In genomic region chrX:136219893-136220292, GRCh38 we compare ENCODE assay signal across 27 cellular contexts. TPM values are rescaled to one million over a fixed set of nuclear protein-coding genes. Genes with fewer than 3 reads are reported as not detected.
A peak's percentile ranks its signal among the peaks of the same experiment; 100 is the strongest.
DNase-seq lines count a peak whose midpoint lies in the region; ATAC-seq and TF ChIP-seq lines count a peak whose summit lies in the region.
"Had no signal": no experiment of that assay in that cellular context is flagged by ENCODE, and none has a peak within 500 bp of the region (broad histone marks: within the 10 kb centered on the region; RNA-seq: fewer than 3 reads in every experiment).

No MANE protein-coding gene starts in this region.

- peaks cover 3 to 6% of the 10 kb centered on the region in 2 experiments for H3K4me1 ChIP-seq in trophoblast cell (ENCODE audit: control insufficient read depth in 1 of 2, insufficient read depth in 2 of 2, low read length in 2 of 2)
- no peaks in the 10 kb centered on the region for H3K4me1 ChIP-seq in CD8-positive, alpha-beta T cell (ENCODE audit: insufficient read depth, low read length)

- no peak overlapping the region for H2AFZ ChIP-seq in trophoblast cell (ENCODE audit: insufficient read depth, low read length, poor library complexity)

- no CpG with 5 or more reads among the region's 5 CpGs for WGBS in trophoblast cell (ENCODE audit: extremely low coverage, insufficient coverage, insufficient read length)

- H3K9me3 Mint-ChIP-seq in stimulated activated memory B cell treated with anti-CD40 and anti-IgM and Interleukin-4, amounts not matched to agents 10 μg/mL and 1 μg/mL and 100 μg/mL, for 72 hours: no peaks in the 10 kb centered on the region
- H3K9me3 Mint-ChIP-seq in CD8-positive, alpha-beta T cell: no peaks in the 10 kb centered on the region
- peaks cover 9% of the 10 kb centered on the region for H3K9me3 Mint-ChIP-seq in mesothelial cell of epicardium
- H3K9me3 Mint-ChIP-seq: CD8-positive, alpha-beta memory T cell; IgD-negative memory B cell had no signal

- H3K79me2 ChIP-seq in trophoblast cell (ENCODE audit: control insufficient read depth, insufficient read depth, low read length, poor library complexity): no peaks in the 10 kb centered on the region

- no peaks in the 10 kb centered on the region for H3K4me1 Mint-ChIP-seq in stimulated activated memory B cell treated with anti-CD40 and anti-IgM and Interleukin-4, amounts not matched to agents 10 μg/mL and 1 μg/mL and 100 μg/mL, for 72 hours
- H3K4me1 Mint-ChIP-seq in CD8-positive, alpha-beta T cell (ENCODE audit: low read depth): no peaks in the 10 kb centered on the region
- peaks cover under 1% of the 10 kb centered on the region for H3K4me1 Mint-ChIP-seq in mesothelial cell of epicardium
- H3K4me1 Mint-ChIP-seq: B cell; CD8-positive, alpha-beta memory T cell; IgD-negative memory B cell had no signal

- no peak overlapping the region for H3K14ac ChIP-seq in trophoblast cell (ENCODE audit: low read length)

- peaks cover 13% of the 10 kb centered on the region for H3K36me3 Mint-ChIP-seq in stimulated activated memory B cell treated with anti-CD40 and anti-IgM and Interleukin-4, amounts not matched to agents 10 μg/mL and 1 μg/mL and 100 μg/mL, for 72 hours
- H3K36me3 Mint-ChIP-seq in CD8-positive, alpha-beta T cell: peaks cover 63% of the 10 kb centered on the region
- H3K36me3 Mint-ChIP-seq in mesothelial cell of epicardium: peaks cover 27% of the 10 kb centered on the region

- H3K27ac ChIP-seq in trophoblast cell (ENCODE audit: low read depth, low read length) (no peak overlapping the region), dorsolateral prefrontal cortex (no peak overlapping the region)
- H3K27ac ChIP-seq in CD8-positive, alpha-beta T cell (ENCODE audit: low read depth, low read length): no peak overlapping the region
- H3K27ac ChIP-seq: C4-2B, KMS-11 had no signal

- no peaks in the 10 kb centered on the region for H3K27me3 ChIP-seq in trophoblast cell (ENCODE audit: insufficient read depth, low read length)
- H3K27me3 ChIP-seq in dorsolateral prefrontal cortex: peaks cover 0 to 48% (median 5%) of the 10 kb centered on the region in 45 donors
- no peaks in the 10 kb centered on the region for H3K27me3 ChIP-seq in CD8-positive, alpha-beta T cell (ENCODE audit: insufficient read depth, low read length)

- no peak overlapping the region for H4K12ac ChIP-seq in trophoblast cell (ENCODE audit: low read depth, low read length)

- no peaks in the 10 kb centered on the region for H3K27me3 Mint-ChIP-seq in stimulated activated memory B cell treated with anti-CD40 and anti-IgM and Interleukin-4, amounts not matched to agents 10 μg/mL and 1 μg/mL and 100 μg/mL, for 72 hours
- H3K27me3 Mint-ChIP-seq in CD8-positive, alpha-beta T cell (ENCODE audit: low read depth): no peaks in the 10 kb centered on the region
- no peaks in the 10 kb centered on the region for H3K27me3 Mint-ChIP-seq in mesothelial cell of epicardium (ENCODE audit: low read depth)
- H3K27me3 Mint-ChIP-seq: B cell; CD8-positive, alpha-beta memory T cell had no signal

- no peak for TF ChIP-seq CTCF in dorsolateral prefrontal cortex (IDR thresholded peaks at IDR 0.05 in 54 of 56, conservative IDR thresholded peaks at IDR 0.05 in 2 of 56; ENCODE audit: low read depth in 1 of 56, partially characterized antibody in 56 of 56)
- no peak for TF ChIP-seq CTCF in CD8-positive, alpha-beta T cell (IDR thresholded peaks at IDR 0.05)
- TF ChIP-seq CTCF in mesothelial cell of epicardium (IDR thresholded peaks at IDR 0.05; ENCODE audit: unreplicated experiment): no peak

- CTCF ChIA-PET in CD8-positive, alpha-beta T cell (lab: Charles Lee): interaction anchor here (1.2 kb wide), 1 partner anchor 192 kb away, joined by 3 read pairs; no protein-coding TSS in a partner anchor

- H3K9ac ChIP-seq in trophoblast cell (ENCODE audit: low read length): no peak overlapping the region
- H3K9ac ChIP-seq: KMS-11 had no signal

- no peak overlapping the region for H3K23ac ChIP-seq in trophoblast cell (ENCODE audit: low read length)

- H2AK5ac ChIP-seq in trophoblast cell (ENCODE audit: low read length): no peak overlapping the region

- intact Hi-C loops in dorsolateral prefrontal cortex (cut with DNase I): no loop called here
- intact Hi-C loops in CD8-positive, alpha-beta T cell (cut with DNase I, micrococcal nuclease): no loop called here

- H3K4me3 ChIP-seq in trophoblast cell (ENCODE audit: low read depth, low read length) (no peak overlapping the region), dorsolateral prefrontal cortex (no peak overlapping the region)
- no peak overlapping the region for H3K4me3 ChIP-seq in CD8-positive, alpha-beta T cell (ENCODE audit: low read depth, low read length)
- H3K4me3 ChIP-seq: HAP-1 had no signal

- H3K27ac Mint-ChIP-seq in stimulated activated memory B cell treated with anti-CD40 and anti-IgM and Interleukin-4, amounts not matched to agents 10 μg/mL and 1 μg/mL and 100 μg/mL, for 72 hours: no peak overlapping the region
- no peak overlapping the region for H3K27ac Mint-ChIP-seq in CD8-positive, alpha-beta T cell
- no peak overlapping the region for H3K27ac Mint-ChIP-seq in mesothelial cell of epicardium
- H3K27ac Mint-ChIP-seq: B cell, IgD-negative memory B cell had no signal

- no peak overlapping the region for H4K8ac ChIP-seq in trophoblast cell (ENCODE audit: low read depth, low read length)

- H2BK120ac ChIP-seq in trophoblast cell (ENCODE audit: insufficient read depth, low read length, poor library complexity): no peak overlapping the region

- no peak overlapping the region for H2BK12ac ChIP-seq in trophoblast cell (ENCODE audit: low read length)

- H3K79me1 ChIP-seq in trophoblast cell (ENCODE audit: low read length): no peaks in the 10 kb centered on the region

- no peak overlapping the region for H3K18ac ChIP-seq in trophoblast cell (ENCODE audit: low read length)

- no peak overlapping the region for H3K4me3 Mint-ChIP-seq in stimulated activated memory B cell treated with anti-CD40 and anti-IgM and Interleukin-4, amounts not matched to agents 10 μg/mL and 1 μg/mL and 100 μg/mL, for 72 hours
- no peak overlapping the region for H3K4me3 Mint-ChIP-seq in CD8-positive, alpha-beta T cell
- H3K4me3 Mint-ChIP-seq in mesothelial cell of epicardium: no peak overlapping the region
- H3K4me3 Mint-ChIP-seq: B cell; CD8-positive, alpha-beta memory T cell; IgD-negative memory B cell had no signal

- no peak overlapping the region for H4K91ac ChIP-seq in trophoblast cell (ENCODE audit: low read depth, low read length)

- peak; percentile 21 for DNase-seq in NCI-H226
- peak; percentile 17 for DNase-seq in SW480 (ENCODE audit: low spot score)
- peak; percentile 43 for DNase-seq in kidney tubule cell (ENCODE audit: low spot score)
- DNase-seq in trophoblast cell: peak; percentile 11 to 50
- DNase-seq in dorsolateral prefrontal cortex: no peak
- no peak for DNase-seq in CD8-positive, alpha-beta T cell
- no peak for DNase-seq in mesothelial cell of epicardium (ENCODE audit: low spot score in 2 of 2, unreplicated experiment in 2 of 2)
- DNase-seq: CD8-positive, alpha-beta memory T cell; DMS 273 treated with DMSO at 0.1 percent for 48 hours; DMS79; EL; GF-D8; GOT3; NCI-H1092 treated with DMSO at 0.1 percent for 48 hours; NCI-H1436; NCI-H187; NCI-H2171 treated with DMSO at 0.1 percent for 48 hours; NCI-H524; NCI-H774; RPMI8226; SHP77 treated with DMSO at 0.1 percent for 48 hours had no signal

- no peak overlapping the region for H2BK5ac ChIP-seq in trophoblast cell (ENCODE audit: low read depth, low read length, poor library complexity)

- no peak for ATAC-seq in stimulated activated memory B cell treated with anti-CD40 and anti-IgM and Interleukin-4, amounts not matched to agents 10 μg/mL and 1 μg/mL and 100 μg/mL, for 72 hours
- ATAC-seq in CD8-positive, alpha-beta T cell: no peak

- H3K36me3 ChIP-seq in trophoblast cell (ENCODE audit: control insufficient read depth in 1 of 2, insufficient read depth in 2 of 2, low read length in 2 of 2): no peaks in the 10 kb centered on the region
- H3K36me3 ChIP-seq in CD8-positive, alpha-beta T cell (ENCODE audit: insufficient read depth, low read length): peaks cover 9% of the 10 kb centered on the region

- POLR2A ChIA-PET in CD8-positive, alpha-beta T cell (lab: Charles Lee): no interaction called here

- no peaks in the 10 kb centered on the region for H3K9me3 ChIP-seq in trophoblast cell (ENCODE audit: insufficient read depth, low read depth, low read length)
- no peaks in the 10 kb centered on the region for H3K9me3 ChIP-seq in CD8-positive, alpha-beta T cell (ENCODE audit: low read length)
- H3K9me3 ChIP-seq: HAP-1 had no signal

- H3K4ac ChIP-seq in trophoblast cell (ENCODE audit: low read depth, low read length): no peak overlapping the region

- no peak overlapping the region for H3K4me2 ChIP-seq in trophoblast cell (ENCODE audit: low read length)
- H3K4me2 ChIP-seq: KMS-11 had no signal

RNA-seq across cellular contexts. Expression of gene MAP7D3, which starts 31.3 kb away (rescaled TPM):
- 6.8 and 7.6 TPM in 2 replicates for polyA plus RNA-seq in trophoblast cell (2013)
- 1 to 10 TPM; 1.1 to 6.5 (median 2.6) TPM for total RNA-seq in dorsolateral prefrontal cortex
- total RNA-seq in CD8-positive, alpha-beta T cell: 1 to 10 TPM; 3.6 TPM
- total RNA-seq in mesothelial cell of epicardium: 10.3 to 10.6 TPM (median 10.4 TPM) in 3 replicates

Comparison
In these comparisons a context has a peak if more than half of its experiments do, and no peak if none do; other contexts are left out.
1. DNase-seq: peak in NCI-H226 (single experiment), SW480 (single experiment), kidney tubule cell (single experiment) and trophoblast cell (2 of 2); none in dorsolateral prefrontal cortex (0 of 10), CD8-positive, alpha-beta T cell (0 of 7) and mesothelial cell of epicardium (0 of 2).